11 cellular contexts compared by ENCODE assay signal in the genomic region with DNA sequence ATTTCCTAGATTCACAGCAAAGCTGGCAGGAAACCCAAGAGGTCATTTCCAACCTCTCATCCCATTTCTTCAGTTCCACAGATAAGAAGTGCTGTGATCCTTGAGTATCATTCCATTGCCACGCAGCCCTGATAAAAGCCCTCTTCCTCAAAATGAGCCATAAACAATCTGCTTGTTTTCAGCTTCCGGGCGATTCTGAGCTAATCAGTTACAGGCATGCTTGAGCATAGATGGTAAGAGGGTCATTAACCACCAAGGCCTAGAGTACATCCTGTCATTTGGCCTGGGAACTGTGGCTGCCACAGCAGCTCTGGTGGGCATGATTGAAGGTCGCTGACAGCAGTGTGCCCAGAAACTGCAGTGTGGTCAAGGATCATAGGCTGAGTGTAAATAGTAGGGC. TPM values are rescaled to one million over a fixed set of nuclear protein-coding genes. Genes with fewer than 3 reads are reported as not detected.
A peak's percentile ranks its signal among the peaks of the same experiment; 100 is the strongest.
DNase-seq lines count a peak whose midpoint lies in the region; ATAC-seq, FAIRE-seq and TF ChIP-seq lines count a peak whose summit lies in the region.
"Had no signal": no experiment of that assay in that cellular context is flagged by ENCODE, and none has a peak within 500 bp of the region (broad histone marks: within the 10 kb centered on the region; RNA-seq: fewer than 3 reads in every experiment).

No MANE protein-coding gene starts in this region.

- no peak overlapping the region for H3K9ac ChIP-seq in OCI-LY3 (ENCODE audit: low read length)

- peak overlapping the region; percentile 23 for H3K4me2 ChIP-seq in OCI-LY3 (ENCODE audit: low read length)

- H3K4me3 ChIP-seq in GM12865 (ENCODE audit: low read depth, low read length) (peak overlapping the region; percentile 16), OCI-LY3 (ENCODE audit: low read length) (no peak overlapping the region), small intestine (ENCODE audit: low read depth in 1 of 2, low read length in 2 of 2) (no peak overlapping the region)

- no peaks in the 10 kb centered on the region for H3K79me2 ChIP-seq in OCI-LY3 (ENCODE audit: low read length)

- H4K20me1 ChIP-seq in OCI-LY3 (ENCODE audit: insufficient read depth, low read length): no peaks in the 10 kb centered on the region

- 22 to 34% (median 33%) methylated on average over 4 of the region's 4 CpGs for WGBS in small intestine, 3 donors

- DNase-seq in GM12865 (ENCODE audit: low read depth) (peak; percentile 77), kidney tubule cell (ENCODE audit: low spot score) (peak; percentile 90), small intestine (no peak), NCI-H187 (lab: John Stamatoyannopoulos, UW) (no peak), GM19238 (ENCODE audit: insufficient read length, low spot score) (no peak)
- DNase-seq: CD4-positive, alpha-beta T cell; PC-3; stimulated activated naive CD4-positive, alpha-beta T cell had no signal

- FAIRE-seq in small intestine (lab: Jason Lieb, UNC): no peak

- no peak overlapping the region for H2AFZ ChIP-seq in OCI-LY3 (ENCODE audit: low read depth, low read length)

- H3K27me3 ChIP-seq in OCI-LY3 (ENCODE audit: low read depth, low read length): no peaks in the 10 kb centered on the region
- no peaks in the 10 kb centered on the region for H3K27me3 ChIP-seq in small intestine (ENCODE audit: control insufficient read depth in 2 of 2, insufficient read depth in 2 of 2, low read length in 2 of 2)

- peak; percentile 42 for ATAC-seq in HG02588 (IDR thresholded peaks at IDR 0.05; ENCODE audit: unreplicated experiment)
- no peak for ATAC-seq in GM21723 (IDR thresholded peaks at IDR 0.05; ENCODE audit: unreplicated experiment)
- ATAC-seq: PC-3 had no signal

- no peak overlapping the region for H3K27ac ChIP-seq in OCI-LY3 (ENCODE audit: low read length)
- no peak overlapping the region for H3K27ac ChIP-seq in small intestine (ENCODE audit: low read depth in 1 of 2, low read length in 1 of 2)

- H3K36me3 ChIP-seq in OCI-LY3 (replicated peaks; ENCODE audit: low read depth, low read length) (no peaks in the 10 kb centered on the region), small intestine (ENCODE audit: control insufficient read depth in 2 of 2, insufficient read depth in 2 of 2, low read length in 2 of 2) (no peaks in the 10 kb centered on the region)

- TF ChIP-seq CTCF in GM12865 (IDR thresholded peaks at IDR 0.05; ENCODE audit: insufficient read depth, low read depth, low read length, missing control alignments) (no peak), OCI-LY3 (IDR thresholded peaks at IDR 0.05; ENCODE audit: low read depth, low read length) (no peak)

- H3K4me1 ChIP-seq in OCI-LY3 (ENCODE audit: low read length): peaks cover 26% of the 10 kb centered on the region
- H3K4me1 ChIP-seq in small intestine (ENCODE audit: control insufficient read depth in 2 of 2, insufficient read depth in 1 of 2, low read depth in 1 of 2, low read length in 1 of 2): no peaks in the 10 kb centered on the region

- H3K9me3 ChIP-seq in OCI-LY3 (ENCODE audit: insufficient read depth, low read length) (no peaks in the 10 kb centered on the region), small intestine (ENCODE audit: control insufficient read depth, low read depth) (no peaks in the 10 kb centered on the region)

RNA-seq across cellular contexts. Expression of gene P3H2, which starts 47.4 kb away (rescaled TPM):
- 1 to 10 TPM in 1 of 3 donors, under 1 TPM in 2; 0.22 to 1.7 (median 0.27) TPM for polyA plus RNA-seq in small intestine

Comparison
In these comparisons a context has a peak if more than half of its experiments do, and no peak if none do; other contexts are left out.
1. DNase-seq: peak in GM12865 (single experiment) and kidney tubule cell (single experiment); none in small intestine (single experiment), NCI-H187 (0 of 2) and GM19238 (single experiment).